In the genomic region with DNA sequence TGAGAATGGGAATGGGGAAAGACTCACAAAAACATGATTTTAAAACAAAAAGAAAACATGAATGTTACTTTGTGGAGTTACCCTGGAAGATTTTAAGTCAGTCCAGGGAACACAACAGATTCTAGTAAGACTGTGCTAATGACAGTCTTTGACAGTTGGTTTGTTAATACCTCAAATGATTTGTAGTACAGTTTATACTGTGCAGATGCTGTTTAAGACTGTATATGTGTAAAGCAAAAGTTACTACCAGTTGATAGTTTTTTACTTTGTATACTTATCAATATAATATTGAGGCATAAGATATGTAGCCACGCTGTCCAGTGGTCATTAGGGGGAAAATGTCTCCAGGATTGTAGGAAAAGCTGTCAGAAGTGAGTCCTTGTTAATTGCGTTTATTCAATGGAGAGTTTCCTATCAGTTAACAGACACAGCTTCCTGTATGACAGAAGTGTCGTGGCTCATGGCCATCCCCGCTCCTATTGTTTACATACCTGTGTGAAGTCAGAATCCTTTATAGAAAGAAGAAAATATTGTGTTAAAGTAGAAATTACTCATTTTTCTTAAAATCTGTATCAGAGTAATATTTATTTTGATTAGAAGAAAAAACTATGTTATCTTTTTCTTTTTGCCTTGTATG, we compare ENCODE assay signal across 2 cellular contexts.
TF ChIP-seq lines count a peak whose summit lies in the region.

No MANE protein-coding gene starts in this region.

TF ChIP-seq in SK-N-SH, 30 proteins besides CTCF, POLR2A, EP300 and RAD21:
- TF ChIP-seq, protein P1, sequence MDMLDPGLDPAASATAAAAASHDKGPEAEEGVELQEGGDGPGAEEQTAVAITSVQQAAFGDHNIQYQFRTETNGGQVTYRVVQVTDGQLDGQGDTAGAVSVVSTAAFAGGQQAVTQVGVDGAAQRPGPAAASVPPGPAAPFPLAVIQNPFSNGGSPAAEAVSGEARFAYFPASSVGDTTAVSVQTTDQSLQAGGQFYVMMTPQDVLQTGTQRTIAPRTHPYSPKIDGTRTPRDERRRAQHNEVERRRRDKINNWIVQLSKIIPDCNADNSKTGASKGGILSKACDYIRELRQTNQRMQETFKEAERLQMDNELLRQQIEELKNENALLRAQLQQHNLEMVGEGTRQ (IDR thresholded peaks at IDR 0.05; ENCODE audit: borderline replicate concordance, low read depth, low read length), result no peak
- TF ChIP-seq NFIC (IDR thresholded peaks at IDR 0.05; ENCODE audit: borderline replicate concordance) (no peak), IRF3 (IDR thresholded peaks at IDR 0.05; ENCODE audit: low read depth, low read length) (no peak), ZBTB33 (IDR thresholded peaks at IDR 0.05; ENCODE audit: borderline replicate concordance, low read depth) (no peak), RCOR1 (IDR thresholded peaks at IDR 0.05; ENCODE audit: low read length) (no peak), NRF1 (IDR thresholded peaks at IDR 0.05; ENCODE audit: low read depth, low read length) (no peak), MAX (IDR thresholded peaks at IDR 0.05; ENCODE audit: low read depth) (no peak), JUND (IDR thresholded peaks at IDR 0.05) (no peak), CHD2 (IDR thresholded peaks at IDR 0.05; ENCODE audit: low read length, partially characterized antibody) (no peak), RFX5 (IDR thresholded peaks at IDR 0.05; ENCODE audit: low read length) (no peak), FOXJ3 (CRISPR knock-in tag; IDR thresholded peaks at IDR 0.05) (no peak), EZH2phosphoT487 (IDR thresholded peaks at IDR 0.05; ENCODE audit: borderline replicate concordance, low read depth) (no peak), TCF12 (IDR thresholded peaks at IDR 0.05) (no peak), MXI1 (IDR thresholded peaks at IDR 0.05; ENCODE audit: low read depth, low read length) (no peak)
- TF ChIP-seq, protein P2, sequence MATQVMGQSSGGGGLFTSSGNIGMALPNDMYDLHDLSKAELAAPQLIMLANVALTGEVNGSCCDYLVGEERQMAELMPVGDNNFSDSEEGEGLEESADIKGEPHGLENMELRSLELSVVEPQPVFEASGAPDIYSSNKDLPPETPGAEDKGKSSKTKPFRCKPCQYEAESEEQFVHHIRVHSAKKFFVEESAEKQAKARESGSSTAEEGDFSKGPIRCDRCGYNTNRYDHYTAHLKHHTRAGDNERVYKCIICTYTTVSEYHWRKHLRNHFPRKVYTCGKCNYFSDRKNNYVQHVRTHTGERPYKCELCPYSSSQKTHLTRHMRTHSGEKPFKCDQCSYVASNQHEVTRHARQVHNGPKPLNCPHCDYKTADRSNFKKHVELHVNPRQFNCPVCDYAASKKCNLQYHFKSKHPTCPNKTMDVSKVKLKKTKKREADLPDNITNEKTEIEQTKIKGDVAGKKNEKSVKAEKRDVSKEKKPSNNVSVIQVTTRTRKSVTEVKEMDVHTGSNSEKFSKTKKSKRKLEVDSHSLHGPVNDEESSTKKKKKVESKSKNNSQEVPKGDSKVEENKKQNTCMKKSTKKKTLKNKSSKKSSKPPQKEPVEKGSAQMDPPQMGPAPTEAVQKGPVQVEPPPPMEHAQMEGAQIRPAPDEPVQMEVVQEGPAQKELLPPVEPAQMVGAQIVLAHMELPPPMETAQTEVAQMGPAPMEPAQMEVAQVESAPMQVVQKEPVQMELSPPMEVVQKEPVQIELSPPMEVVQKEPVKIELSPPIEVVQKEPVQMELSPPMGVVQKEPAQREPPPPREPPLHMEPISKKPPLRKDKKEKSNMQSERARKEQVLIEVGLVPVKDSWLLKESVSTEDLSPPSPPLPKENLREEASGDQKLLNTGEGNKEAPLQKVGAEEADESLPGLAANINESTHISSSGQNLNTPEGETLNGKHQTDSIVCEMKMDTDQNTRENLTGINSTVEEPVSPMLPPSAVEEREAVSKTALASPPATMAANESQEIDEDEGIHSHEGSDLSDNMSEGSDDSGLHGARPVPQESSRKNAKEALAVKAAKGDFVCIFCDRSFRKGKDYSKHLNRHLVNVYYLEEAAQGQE (IDR thresholded peaks at IDR 0.05; ENCODE audit: low read depth, low read length), result no peak
- TF ChIP-seq, protein P3, sequence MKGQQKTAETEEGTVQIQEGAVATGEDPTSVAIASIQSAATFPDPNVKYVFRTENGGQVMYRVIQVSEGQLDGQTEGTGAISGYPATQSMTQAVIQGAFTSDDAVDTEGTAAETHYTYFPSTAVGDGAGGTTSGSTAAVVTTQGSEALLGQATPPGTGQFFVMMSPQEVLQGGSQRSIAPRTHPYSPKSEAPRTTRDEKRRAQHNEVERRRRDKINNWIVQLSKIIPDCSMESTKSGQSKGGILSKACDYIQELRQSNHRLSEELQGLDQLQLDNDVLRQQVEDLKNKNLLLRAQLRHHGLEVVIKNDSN (IDR thresholded peaks at IDR 0.05; ENCODE audit: borderline replicate concordance, low read depth), result no peak

TF ChIP-seq in SK-N-SH treated with all-trans-retinoic acid at 6 μM for 48 hours, 23 proteins besides CTCF, POLR2A, EP300 and RAD21:
- TF ChIP-seq ZFP30 (CRISPR knock-in tag; IDR thresholded peaks at IDR 0.05), result no peak
- TF ChIP-seq ARNTL (CRISPR knock-in tag; IDR thresholded peaks at IDR 0.05; ENCODE audit: borderline replicate concordance, low read depth), result no peak
- TF ChIP-seq, protein P4, sequence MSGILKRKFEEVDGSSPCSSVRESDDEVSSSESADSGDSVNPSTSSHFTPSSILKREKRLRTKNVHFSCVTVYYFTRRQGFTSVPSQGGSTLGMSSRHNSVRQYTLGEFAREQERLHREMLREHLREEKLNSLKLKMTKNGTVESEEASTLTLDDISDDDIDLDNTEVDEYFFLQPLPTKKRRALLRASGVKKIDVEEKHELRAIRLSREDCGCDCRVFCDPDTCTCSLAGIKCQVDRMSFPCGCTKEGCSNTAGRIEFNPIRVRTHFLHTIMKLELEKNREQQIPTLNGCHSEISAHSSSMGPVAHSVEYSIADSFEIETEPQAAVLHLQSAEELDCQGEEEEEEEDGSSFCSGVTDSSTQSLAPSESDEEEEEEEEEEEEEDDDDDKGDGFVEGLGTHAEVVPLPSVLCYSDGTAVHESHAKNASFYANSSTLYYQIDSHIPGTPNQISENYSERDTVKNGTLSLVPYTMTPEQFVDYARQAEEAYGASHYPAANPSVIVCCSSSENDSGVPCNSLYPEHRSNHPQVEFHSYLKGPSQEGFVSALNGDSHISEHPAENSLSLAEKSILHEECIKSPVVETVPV (CRISPR knock-in tag; IDR thresholded peaks at IDR 0.05), result no peak
- no peak for TF ChIP-seq TCF4 (CRISPR knock-in tag; IDR thresholded peaks at IDR 0.05; ENCODE audit: borderline replicate concordance)
- no peak for TF ChIP-seq ZNF8 (CRISPR knock-in tag; IDR thresholded peaks at IDR 0.05)
- TF ChIP-seq OSR1 (CRISPR knock-in tag; IDR thresholded peaks at IDR 0.05), result no peak
- TF ChIP-seq GLIS3 (CRISPR knock-in tag; IDR thresholded peaks at IDR 0.05), result no peak
- TF ChIP-seq RARB (CRISPR knock-in tag; IDR thresholded peaks at IDR 0.05), result no peak
- TF ChIP-seq BACH2 (CRISPR knock-in tag; IDR thresholded peaks at IDR 0.05; ENCODE audit: borderline replicate concordance), result no peak
- TF ChIP-seq ESRRG (CRISPR knock-in tag; IDR thresholded peaks at IDR 0.05), result no peak
- no peak for TF ChIP-seq PPARA (CRISPR knock-in tag; IDR thresholded peaks at IDR 0.05; ENCODE audit: borderline replicate concordance)
